In genomic region chr15:70892912-70893560, GRCh38 we compare ENCODE assay signal across 1 cellular context.
TF ChIP-seq lines count a peak whose summit lies in the region.

No MANE protein-coding gene starts in this region.

TF ChIP-seq in K562, 482 proteins besides CTCF, POLR2A, EP300 and RAD21:
- TF ChIP-seq ZNF766 (CRISPR knock-in tag; conservative IDR thresholded peaks at IDR 0.05) (no peak), ZNF644 (tag; IDR thresholded peaks at IDR 0.05; ENCODE audit: low read depth) (no peak), ZNF764 (CRISPR knock-in tag; IDR thresholded peaks at IDR 0.05; ENCODE audit: low read depth) (no peak), NELFE (IDR thresholded peaks at IDR 0.05; ENCODE audit: insufficient read depth, insufficient read length) (no peak), DEAF1 (CRISPR knock-in tag; IDR thresholded peaks at IDR 0.05) (no peak), CC2D1A (IDR thresholded peaks at IDR 0.05) (no peak), SRSF7 (optimal IDR thresholded peaks at IDR 0.05; ENCODE audit: low read depth, low read length) (no peak), PYGO2 (tag; IDR thresholded peaks at IDR 0.05) (no peak)
